In the genomic region with DNA sequence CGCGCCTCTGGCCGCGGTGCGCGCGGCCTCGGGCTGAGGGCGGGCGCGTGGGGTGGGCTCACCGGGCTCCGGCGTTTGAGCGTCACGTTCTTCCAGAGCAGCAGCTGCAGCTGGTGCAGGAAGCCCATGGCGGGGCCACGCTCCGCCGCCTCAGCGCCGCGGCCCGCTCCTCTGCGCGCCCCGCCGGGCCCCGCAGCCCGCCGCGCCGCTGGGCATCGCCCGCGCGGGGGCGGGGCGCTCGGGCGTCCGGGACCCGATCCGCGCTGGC, we compare ENCODE assay signal across 8 cellular contexts.
DNase-seq lines count a peak whose midpoint lies in the region; ATAC-seq and TF ChIP-seq lines count a peak whose summit lies in the region.

A gene with protein sequence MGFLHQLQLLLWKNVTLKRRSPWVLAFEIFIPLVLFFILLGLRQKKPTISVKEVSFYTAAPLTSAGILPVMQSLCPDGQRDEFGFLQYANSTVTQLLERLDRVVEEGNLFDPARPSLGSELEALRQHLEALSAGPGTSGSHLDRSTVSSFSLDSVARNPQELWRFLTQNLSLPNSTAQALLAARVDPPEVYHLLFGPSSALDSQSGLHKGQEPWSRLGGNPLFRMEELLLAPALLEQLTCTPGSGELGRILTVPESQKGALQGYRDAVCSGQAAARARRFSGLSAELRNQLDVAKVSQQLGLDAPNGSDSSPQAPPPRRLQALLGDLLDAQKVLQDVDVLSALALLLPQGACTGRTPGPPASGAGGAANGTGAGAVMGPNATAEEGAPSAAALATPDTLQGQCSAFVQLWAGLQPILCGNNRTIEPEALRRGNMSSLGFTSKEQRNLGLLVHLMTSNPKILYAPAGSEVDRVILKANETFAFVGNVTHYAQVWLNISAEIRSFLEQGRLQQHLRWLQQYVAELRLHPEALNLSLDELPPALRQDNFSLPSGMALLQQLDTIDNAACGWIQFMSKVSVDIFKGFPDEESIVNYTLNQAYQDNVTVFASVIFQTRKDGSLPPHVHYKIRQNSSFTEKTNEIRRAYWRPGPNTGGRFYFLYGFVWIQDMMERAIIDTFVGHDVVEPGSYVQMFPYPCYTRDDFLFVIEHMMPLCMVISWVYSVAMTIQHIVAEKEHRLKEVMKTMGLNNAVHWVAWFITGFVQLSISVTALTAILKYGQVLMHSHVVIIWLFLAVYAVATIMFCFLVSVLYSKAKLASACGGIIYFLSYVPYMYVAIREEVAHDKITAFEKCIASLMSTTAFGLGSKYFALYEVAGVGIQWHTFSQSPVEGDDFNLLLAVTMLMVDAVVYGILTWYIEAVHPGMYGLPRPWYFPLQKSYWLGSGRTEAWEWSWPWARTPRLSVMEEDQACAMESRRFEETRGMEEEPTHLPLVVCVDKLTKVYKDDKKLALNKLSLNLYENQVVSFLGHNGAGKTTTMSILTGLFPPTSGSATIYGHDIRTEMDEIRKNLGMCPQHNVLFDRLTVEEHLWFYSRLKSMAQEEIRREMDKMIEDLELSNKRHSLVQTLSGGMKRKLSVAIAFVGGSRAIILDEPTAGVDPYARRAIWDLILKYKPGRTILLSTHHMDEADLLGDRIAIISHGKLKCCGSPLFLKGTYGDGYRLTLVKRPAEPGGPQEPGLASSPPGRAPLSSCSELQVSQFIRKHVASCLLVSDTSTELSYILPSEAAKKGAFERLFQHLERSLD (N-terminal part only) (minus strand): TSS at position 225 of the 268 bp plus-strand sequence. CDS start 97 bp downstream, at position 128.

- H3K9ac ChIP-seq in muscle layer of colon (ENCODE audit: low read length) = no peak within 1 kb of the TSS

- H3K27me3 ChIP-seq in muscle layer of colon (ENCODE audit: control insufficient read depth in 1 of 2, insufficient read depth in 2 of 2, low read length in 2 of 2) = no peaks in the 10 kb centered on the region

- no peak for TF ChIP-seq CTCF in C4-2B (conservative IDR thresholded peaks at IDR 0.05)

- DNase-seq in NCI-H2227 (lab: John Stamatoyannopoulos, UW; ENCODE audit: unreplicated experiment) (peak; percentile 71), ecto neural progenitor cell (ENCODE audit: low spot score) (peak; percentile 68), DMS153 treated with DMSO at 0.1 percent for 48 hours (lab: John Stamatoyannopoulos, UW; ENCODE audit: unreplicated experiment) (no peak), CD1c-positive myeloid dendritic cell (ENCODE audit: extremely low spot score) (no peak)

- H3K4me3 ChIP-seq in muscle layer of colon (ENCODE audit: low read depth in 1 of 2, low read length in 2 of 2) = peak within 1 kb of the TSS; percentile 38 to 71

- H3K4me1 ChIP-seq in muscle layer of colon (ENCODE audit: insufficient read depth, low read length) = peaks cover 27% of the 10 kb centered on the region

- H3K36me3 ChIP-seq in muscle layer of colon (ENCODE audit: insufficient read depth, low read length) = no peaks in the 10 kb centered on the region

- H3K27ac ChIP-seq in C4-2B = peak within 1 kb of the TSS; percentile 91
- peak within 1 kb of the TSS; percentile 52 for H3K27ac ChIP-seq in muscle layer of colon (ENCODE audit: low read depth, low read length)

- ATAC-seq in HG03521 (IDR thresholded peaks at IDR 0.05; ENCODE audit: unreplicated experiment) (no peak), HG02885 (IDR thresholded peaks at IDR 0.05; ENCODE audit: poor library complexity, unreplicated experiment) (no peak)

- H3K9me3 ChIP-seq in muscle layer of colon (ENCODE audit: low read length) = no peaks in the 10 kb centered on the region

Comparison
In these comparisons a context has a peak if more than half of its experiments do, and no peak if none do; other contexts are left out.
1. DNase-seq: peak in NCI-H2227 (single experiment) and ecto neural progenitor cell (single experiment); none in DMS153 treated with DMSO at 0.1 percent for 48 hours (single experiment) and CD1c-positive myeloid dendritic cell (single experiment).